Comparison of ENCODE assay signal across 1 cellular context in genomic region chr2:28566441-28567075, GRCh38.
TF ChIP-seq lines count a peak whose summit lies in the region.

No MANE protein-coding gene starts in this region.

TF ChIP-seq in HepG2, 621 proteins besides CTCF, POLR2A, EP300 and RAD21 (continued from another document and continues in another):
- TF ChIP-seq ZNF142 (CRISPR knock-in tag; IDR thresholded peaks at IDR 0.05) (no peak), SPEN (CRISPR knock-in tag; IDR thresholded peaks at IDR 0.05; ENCODE audit: low read depth) (no peak), ZNF883 (CRISPR knock-in tag; IDR thresholded peaks at IDR 0.05; ENCODE audit: not compliant biosample characterization) (peak; percentile 62), ZNF350 (CRISPR knock-in tag; IDR thresholded peaks at IDR 0.05; ENCODE audit: borderline replicate concordance, low read depth) (peak; percentile 78; the same call in 1 of the 2 replicates), SALL2 (CRISPR knock-in tag; IDR thresholded peaks at IDR 0.05) (no peak), ZMAT5 (CRISPR knock-in tag; IDR thresholded peaks at IDR 0.05; ENCODE audit: borderline replicate concordance, low read depth) (no peak), TARDBP (CRISPR knock-in tag; IDR thresholded peaks at IDR 0.05) (peak; percentile 63; the same call in 1 of the 2 replicates), ARID3A (IDR thresholded peaks at IDR 0.05; ENCODE audit: low read depth, low read length) (0 out of 2 replicates have a peak, but pooled peaks have one; percentile 51), ZNF263 (CRISPR knock-in tag; IDR thresholded peaks at IDR 0.05) (no peak), HDAC1 (CRISPR knock-in tag; IDR thresholded peaks at IDR 0.05) (no peak; the same call in 1 of the 2 replicates), ATF2 (CRISPR knock-in tag; IDR thresholded peaks at IDR 0.05) (peak; percentile 70), ZEB1 (IDR thresholded peaks at IDR 0.05; ENCODE audit: insufficient replicate concordance, low read depth) (peak; percentile 30), ZNF333 (CRISPR knock-in tag; IDR thresholded peaks at IDR 0.05; ENCODE audit: borderline replicate concordance) (0 out of 2 replicates have a peak, but pooled peaks have one; percentile 49), ZSCAN25 (CRISPR knock-in tag; IDR thresholded peaks at IDR 0.05) (peak; percentile 88), PRDM10 (CRISPR knock-in tag; IDR thresholded peaks at IDR 0.05; ENCODE audit: low read depth) (peak; percentile 59; the same call in 1 of the 2 replicates), ZNF512 (CRISPR knock-in tag; IDR thresholded peaks at IDR 0.05) (peak; percentile 76), ETV6 (CRISPR knock-in tag; conservative IDR thresholded peaks at IDR 0.05) (no peak), NAIF1 (CRISPR knock-in tag; IDR thresholded peaks at IDR 0.05; ENCODE audit: borderline replicate concordance) (peak; percentile 33; the same call in 1 of the 2 replicates), IKZF5 (CRISPR knock-in tag; IDR thresholded peaks at IDR 0.05) (peak; percentile 55; the same call in 1 of the 2 replicates), ZNF577 (CRISPR knock-in tag; IDR thresholded peaks at IDR 0.05; ENCODE audit: borderline replicate concordance, low read depth) (no peak), MXD4 (CRISPR knock-in tag; IDR thresholded peaks at IDR 0.05) (0 out of 2 replicates have a peak, but pooled peaks have one; percentile 32), ZBTB33 (CRISPR knock-in tag; IDR thresholded peaks at IDR 0.05) (peak; percentile 30; the same call in 1 of the 2 replicates), KLF12 (CRISPR knock-in tag; IDR thresholded peaks at IDR 0.05; ENCODE audit: borderline replicate concordance) (no peak), ZNF850 (CRISPR knock-in tag; conservative IDR thresholded peaks at IDR 0.05) (no peak), HMGXB3 (CRISPR knock-in tag; IDR thresholded peaks at IDR 0.05; ENCODE audit: borderline replicate concordance) (no peak), HHEX (CRISPR knock-in tag; IDR thresholded peaks at IDR 0.05) (no peak)
